In genomic region chr9:88593537-88594185, GRCh38 we compare ENCODE assay signal across 9 cellular contexts. TPM values are rescaled to one million over a fixed set of nuclear protein-coding genes. Genes with fewer than 3 reads are reported as not detected.
DNase-seq lines count a peak whose midpoint lies in the region; ATAC-seq, FAIRE-seq and TF ChIP-seq lines count a peak whose summit lies in the region.
"Had no signal": no experiment of that assay in that cellular context is flagged by ENCODE, and none has a peak within 500 bp of the region (broad histone marks: within the 10 kb centered on the region; RNA-seq: fewer than 3 reads in every experiment).

No MANE protein-coding gene starts in this region.

- no peak overlapping the region for H3K27ac ChIP-seq in kidney (ENCODE audit: low read depth in 2 of 2, low read length in 2 of 2)

- H3K9ac ChIP-seq in kidney (ENCODE audit: low read length in 2 of 2), result no peak overlapping the region

- peak; percentile 41 for FAIRE-seq in kidney (lab: Jason Lieb, UNC)

- no peaks in the 10 kb centered on the region for H3K36me3 ChIP-seq in kidney (ENCODE audit: control insufficient read depth in 1 of 2, insufficient read depth in 2 of 2, low read length in 2 of 2)

- H3K4me3 ChIP-seq in AG09309 (ENCODE audit: control insufficient read depth, low read depth, low read length), result no peak overlapping the region
- H3K4me3 ChIP-seq in astrocyte of the cerebellum (ENCODE audit: low read depth, low read length), result no peak overlapping the region
- no peak overlapping the region for H3K4me3 ChIP-seq in kidney (ENCODE audit: low read length in 2 of 2)

- intact Hi-C loops in kidney (cut with DNase I), result loop anchor here (5.0 kb wide), 1 partner anchor 409 kb away; no protein-coding TSS in a partner anchor

- peak; percentile 77 for ATAC-seq in GM18858 (IDR thresholded peaks at IDR 0.05; ENCODE audit: unreplicated experiment)
- ATAC-seq in HG03139 (IDR thresholded peaks at IDR 0.05; ENCODE audit: unreplicated experiment), result peak; percentile 86

- H3K9me3 ChIP-seq in kidney (ENCODE audit: control insufficient read depth in 1 of 2, low read length in 2 of 2), result no peaks in the 10 kb centered on the region

- no peaks in the 10 kb centered on the region for H3K4me1 ChIP-seq in kidney (ENCODE audit: control insufficient read depth in 1 of 2, insufficient read depth in 1 of 2, low read depth in 1 of 2, low read length in 2 of 2)

- DNase-seq in AG09309 (ENCODE audit: low read depth) (no peak), RPMI7951 (ENCODE audit: low read depth) (peak; percentile 58), astrocyte of the cerebellum (ENCODE audit: low read depth) (peak; percentile 60), kidney (no peak), NCI-H2081 treated with DMSO at 0.1 percent for 48 hours (lab: John Stamatoyannopoulos, UW) (no peak)
- DNase-seq in stimulated activated CD4-positive, alpha-beta T cell treated with anti-CD3 and anti-CD28 coated beads, TNF-alpha, amount 100 ng/mL, for 4 hours (ENCODE audit: low read depth in 3 of 3), result peak in 2 of 3 experiments; percentile 11 to 37

- TF ChIP-seq CTCF in AG09309 (IDR thresholded peaks at IDR 0.05; ENCODE audit: control insufficient read depth, insufficient read depth, low read depth, low read length, missing control alignments) (peak; percentile 65), astrocyte of the cerebellum (IDR thresholded peaks at IDR 0.05; ENCODE audit: low read depth, low read length, missing control alignments) (peak; percentile 64), kidney (IDR thresholded peaks at IDR 0.05; ENCODE audit: borderline replicate concordance, extremely low read depth, insufficient read depth) (peak; percentile 51)

- in situ Hi-C loops in astrocyte of the cerebellum (cut with HindIII; ENCODE audit: low sequenced_read_pairs), result no loop called here

RNA-seq across cellular contexts. Expression of gene NXNL2, which starts 58.7 kb away (rescaled TPM):
- 1.1 and 1.4 TPM in 2 replicates for total RNA-seq in RPMI7951 (2014; rRNA removed; shearing (Covaris generic))
- total RNA-seq in kidney, result 3.6 TPM
- 4.9 TPM for polyA plus RNA-seq in kidney (ENCODE audit: insufficient read depth, low read depth, low replicate concordance)
- total RNA-seq: pulmonary artery endothelial cell had no signal

Comparison
In these comparisons a context has a peak if more than half of its experiments do, and no peak if none do; other contexts are left out.
1. DNase-seq: peak in RPMI7951 (single experiment), astrocyte of the cerebellum (single experiment) and stimulated activated CD4-positive, alpha-beta T cell treated with anti-CD3 and anti-CD28 coated beads, TNF-alpha, amount 100 ng/mL, for 4 hours (2 of 3); none in AG09309 (single experiment), kidney (single experiment) and NCI-H2081 treated with DMSO at 0.1 percent for 48 hours (single experiment).
2. Peak in every context shown above with its lines, with median percentiles within 50 percentile points of each other: CTCF ChIP-seq.